ENCODE assay signal across 8 cellular contexts in genomic region chr2:10448646-10449480, GRCh38. TPM values are rescaled to one million over a fixed set of nuclear protein-coding genes. Genes with fewer than 3 reads are reported as not detected.
DNase-seq lines count a peak whose midpoint lies in the region; ATAC-seq and TF ChIP-seq lines count a peak whose summit lies in the region.

No MANE protein-coding gene starts in this region.

- TF ChIP-seq CTCF in GM13977 (IDR thresholded peaks at IDR 0.05; ENCODE audit: extremely low read depth, insufficient read depth, missing control alignments) (peak; percentile 27), astrocyte of the spinal cord (IDR thresholded peaks at IDR 0.05; ENCODE audit: low read depth, low read length) (peak; percentile 24)

- H3K4me3 Mint-ChIP-seq in T-helper 1 cell treated with Interleukin-12 subunit alpha and Interleukin-12 subunit beta and Interleukin-4 antibody, amounts not matched to agents 30 μg/mL and 1 μg/mL, for 36 hours, result peak overlapping the region; percentile 83
- peak overlapping the region; percentile 77 to 80 (median 78) for H3K4me3 Mint-ChIP-seq in immature natural killer cell

- peaks cover 15% of the 10 kb centered on the region for H3K36me3 Mint-ChIP-seq in T-helper 1 cell treated with Interleukin-12 subunit alpha and Interleukin-12 subunit beta and Interleukin-4 antibody, amounts not matched to agents 30 μg/mL and 1 μg/mL, for 36 hours (ENCODE audit: low read depth)
- peaks cover 3 to 11% (median 10%) of the 10 kb centered on the region in 3 donors for H3K36me3 Mint-ChIP-seq in immature natural killer cell

- peak; percentile 62 for ATAC-seq in HG02763 (IDR thresholded peaks at IDR 0.05; ENCODE audit: unreplicated experiment)

- in situ Hi-C loops in GM13977 (cut with MboI; ENCODE audit: low pct_unique_long_range_greater_than_20kb, low sequenced_read_pairs, unreplicated experiment), result no loop called here
- in situ Hi-C loops in astrocyte of the spinal cord (cut with HindIII; ENCODE audit: low sequenced_read_pairs), result no loop called here

- H3K27me3 Mint-ChIP-seq in T-helper 1 cell treated with Interleukin-12 subunit alpha and Interleukin-12 subunit beta and Interleukin-4 antibody, amounts not matched to agents 30 μg/mL and 1 μg/mL, for 36 hours (ENCODE audit: low read depth), result no peaks in the 10 kb centered on the region
- peaks cover 2 to 18% (median 11%) of the 10 kb centered on the region in 3 donors for H3K27me3 Mint-ChIP-seq in immature natural killer cell (ENCODE audit: low read depth in 3 of 3)

- peak overlapping the region; percentile 52 for H3K4me3 ChIP-seq in astrocyte of the spinal cord (ENCODE audit: low read depth, low read length)

- DNase-seq in GM13977 (ENCODE audit: low spot score) (peak; percentile 63), NCI-H1417 (lab: John Stamatoyannopoulos, UW) (peak; percentile 99 to 100 (median 100)), astrocyte of the spinal cord (ENCODE audit: low read depth, low spot score) (peak; percentile 85), immature natural killer cell (peak in 2 of 3 donors; percentile 94), GOT3 (lab: John Stamatoyannopoulos, UW) (no peak)
- peak; percentile 40 to 92 (median 79) for DNase-seq in stimulated activated CD4-positive, alpha-beta T cell treated with anti-CD3 and anti-CD28 coated beads, Interleukin-12 subunit alpha, Interleukin-12 subunit beta, amount 100 ng/mL, for 48 hours (ENCODE audit: low read depth in 2 of 3, low spot score in 1 of 3)

- H3K9me3 Mint-ChIP-seq in T-helper 1 cell treated with Interleukin-12 subunit alpha and Interleukin-12 subunit beta and Interleukin-4 antibody, amounts not matched to agents 30 μg/mL and 1 μg/mL, for 36 hours, result no peaks in the 10 kb centered on the region
- H3K9me3 Mint-ChIP-seq in immature natural killer cell, result no peaks in the 10 kb centered on the region

- peaks cover 23% of the 10 kb centered on the region for H3K4me1 Mint-ChIP-seq in T-helper 1 cell treated with Interleukin-12 subunit alpha and Interleukin-12 subunit beta and Interleukin-4 antibody, amounts not matched to agents 30 μg/mL and 1 μg/mL, for 36 hours (ENCODE audit: low read depth)
- peaks cover 16 to 22% of the 10 kb centered on the region in 2 donors for H3K4me1 Mint-ChIP-seq in immature natural killer cell

- H3K27ac Mint-ChIP-seq in T-helper 1 cell treated with Interleukin-12 subunit alpha and Interleukin-12 subunit beta and Interleukin-4 antibody, amounts not matched to agents 30 μg/mL and 1 μg/mL, for 36 hours, result peak overlapping the region; percentile 95
- H3K27ac Mint-ChIP-seq in immature natural killer cell, result peak overlapping the region in 5 of 6 donors; percentile 72 to 85 (median 80)

RNA-seq across cellular contexts. Expression of gene ODC1, which starts 0.7 kb away (rescaled TPM):
- 10 to 100 TPM; 31.6 to 62.3 (median 59.0) TPM for polyA plus RNA-seq in immature natural killer cell
